18 cellular contexts compared by ENCODE assay signal in genomic region chr5:77103457-77103856, GRCh38. TPM values are rescaled to one million over a fixed set of nuclear protein-coding genes. Genes with fewer than 3 reads are reported as not detected.
DNase-seq lines count a peak whose midpoint lies in the region; ATAC-seq and TF ChIP-seq lines count a peak whose summit lies in the region.
"Had no signal": no experiment of that assay in that cellular context is flagged by ENCODE, and none has a peak within 500 bp of the region (broad histone marks: within the 10 kb centered on the region; RNA-seq: fewer than 3 reads in every experiment).

No MANE protein-coding gene starts in this region.

- H3K4me1 ChIP-seq in thyroid gland, result peaks cover 18 to 34% of the 10 kb centered on the region in 2 donors
- H3K4me1 ChIP-seq: BE2C had no signal

- H3K27me3 ChIP-seq in thyroid gland, result no peaks in the 10 kb centered on the region
- H3K27me3 ChIP-seq: BE2C had no signal

- no peak for TF ChIP-seq POLR2A in thyroid gland (IDR thresholded peaks at IDR 0.05)

- no peaks in the 10 kb centered on the region for H3K27me3 Mint-ChIP-seq in Calu3 (ENCODE audit: unreplicated experiment)
- H3K27me3 Mint-ChIP-seq: CD4-positive, alpha-beta memory T cell had no signal

- peak; percentile 7 for DNase-seq in LHCN-M2 (ENCODE audit: low read depth)
- DNase-seq in fibroblast of gingiva (ENCODE audit: low read depth), result peak; percentile 10
- DNase-seq in renal cortical epithelial cell (ENCODE audit: low read depth), result peak; percentile 21
- peak; percentile 33 to 40 for DNase-seq in thyroid gland
- DNase-seq in activated CD4-positive, alpha-beta T cell treated with anti-CD3 and anti-CD28 coated beads for 48 hours, result no peak
- no peak for DNase-seq in NCI-H146 (lab: John Stamatoyannopoulos, UW)
- DNase-seq in Calu3, result no peak
- DNase-seq: BE2C; CD4-positive, alpha-beta memory T cell; COR-L47; DND-41; GF-D8; HCEC 1CT; HFFc6 had no signal

- intact Hi-C loops in thyroid gland (cut with DNase I) (no loop called here), Calu3 (cut with micrococcal nuclease; ENCODE audit: unreplicated experiment) (no loop called here)

- TF ChIP-seq CTCF in thyroid gland (IDR thresholded peaks at IDR 0.05) (no peak), Calu3 (IDR thresholded peaks at IDR 0.05; ENCODE audit: unreplicated experiment) (no peak)

- no peak for ATAC-seq in HG03045 (IDR thresholded peaks at IDR 0.05; ENCODE audit: unreplicated experiment)
- ATAC-seq: A549 had no signal

- H3K36me3 Mint-ChIP-seq in Calu3 (ENCODE audit: insufficient read depth, unreplicated experiment), result no peaks in the 10 kb centered on the region
- H3K36me3 Mint-ChIP-seq: CD4-positive, alpha-beta memory T cell had no signal

- H3K27ac ChIP-seq in thyroid gland, result peak overlapping the region; percentile 56 to 86 (median 58)
- H3K27ac ChIP-seq: A549, C4-2B, HL-60 had no signal

- H3K27ac Mint-ChIP-seq in Calu3 (ENCODE audit: unreplicated experiment), result no peak overlapping the region
- H3K27ac Mint-ChIP-seq: CD4-positive, alpha-beta memory T cell; HFFc6 had no signal

- no peaks in the 10 kb centered on the region for H3K9me3 ChIP-seq in thyroid gland
- H3K9me3 ChIP-seq: A549, BE2C had no signal

- no peaks in the 10 kb centered on the region for H3K36me3 ChIP-seq in thyroid gland
- H3K36me3 ChIP-seq: BE2C had no signal

- CTCF ChIA-PET in Calu3 (lab: Charles Lee), result no interaction called here

- H3K4me3 ChIP-seq in thyroid gland (replicated peaks in 1 of 3), result no peak overlapping the region
- H3K4me3 ChIP-seq: A549 had no signal

- H3K4me3 Mint-ChIP-seq in Calu3 (ENCODE audit: low read depth, unreplicated experiment), result no peak overlapping the region
- H3K4me3 Mint-ChIP-seq: CD4-positive, alpha-beta memory T cell; HFFc6 had no signal

- H3K9me3 Mint-ChIP-seq in Calu3 (ENCODE audit: low read depth, unreplicated experiment), result no peaks in the 10 kb centered on the region
- H3K9me3 Mint-ChIP-seq: HFFc6 had no signal

- WGBS in thyroid gland, 2 donors, result 87 to 92% methylated on average over 1 of the region's 1 CpG

- H3K4me1 Mint-ChIP-seq in Calu3 (ENCODE audit: low read depth, unreplicated experiment), result no peaks in the 10 kb centered on the region
- H3K4me1 Mint-ChIP-seq: CD4-positive, alpha-beta memory T cell had no signal

- no TSS peak for BruUV-seq in Calu3 (replicated peaks; lab: Mats Ljungman, UMichigan)

RNA-seq across cellular contexts. Expression of gene ZBED3, which starts 16.4 kb away (rescaled TPM):
- 0.19 and 0.98 TPM in 2 replicates for total RNA-seq in LHCN-M2 (2014; rRNA removed)
- polyA plus RNA-seq in LHCN-M2 (2012), result 1.2 TPM
- total RNA-seq in renal cortical epithelial cell, result 0.69 and 13.4 TPM in 2 replicates
- 10 to 100 TPM; 14.9 to 31.4 (median 23.6) TPM for total RNA-seq in thyroid gland
- 11.0 and 12.3 TPM in 2 replicates for total RNA-seq in Calu3 (2022)

Comparison
In these comparisons a context has a peak if more than half of its experiments do, and no peak if none do; other contexts are left out.
1. DNase-seq: peak in LHCN-M2 (single experiment), fibroblast of gingiva (single experiment), renal cortical epithelial cell (single experiment) and thyroid gland (2 of 2); none in activated CD4-positive, alpha-beta T cell treated with anti-CD3 and anti-CD28 coated beads for 48 hours (single experiment), NCI-H146 (single experiment) and Calu3 (single experiment).